Comparison of ENCODE assay signal across 19 cellular contexts in the genomic region with DNA sequence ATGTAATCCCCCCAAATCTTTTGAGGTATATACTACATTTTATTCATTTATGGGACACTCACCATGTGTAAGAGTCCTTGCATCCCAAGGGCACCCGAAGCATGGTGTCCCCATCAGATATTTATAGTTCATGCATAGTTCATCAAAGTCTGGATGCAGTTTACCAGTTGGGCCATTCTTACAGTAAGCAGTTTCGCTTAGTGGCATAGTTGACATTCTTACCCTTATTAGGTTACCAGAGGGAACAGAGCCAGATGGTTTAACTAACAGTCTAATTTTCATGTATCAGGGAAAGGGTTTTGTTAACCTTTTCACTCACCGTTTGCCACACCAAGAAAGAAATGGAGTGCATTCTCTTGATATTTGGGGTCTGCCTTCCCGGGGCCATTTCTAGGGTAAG. TPM values are rescaled to one million over a fixed set of nuclear protein-coding genes. Genes with fewer than 3 reads are reported as not detected.
DNase-seq lines count a peak whose midpoint lies in the region; ATAC-seq and TF ChIP-seq lines count a peak whose summit lies in the region.
"Had no signal": no experiment of that assay in that cellular context is flagged by ENCODE, and none has a peak within 500 bp of the region (broad histone marks: within the 10 kb centered on the region; RNA-seq: fewer than 3 reads in every experiment).

No MANE protein-coding gene starts in this region.

- ATAC-seq in psoas muscle (peak in 3 of 4 donors; percentile 32 to 49 (median 45)), omental fat pad (ENCODE audit: low FRiP score) (no peak), left colon (no peak)
- ATAC-seq: naive thymus-derived CD8-positive, alpha-beta T cell had no signal

- DNase-seq in GM04503 (ENCODE audit: low read depth) (peak; percentile 40), SJCRH30 (peak; percentile 12 to 18), fibroblast of the conjunctiva (ENCODE audit: low read depth) (peak; percentile 23), psoas muscle (no peak), omental fat pad (ENCODE audit: low spot score) (no peak), left colon (no peak)
- DNase-seq in activated CD4-positive, alpha-beta T cell treated with anti-CD3 and anti-CD28 coated beads, Interleukin-2, amount 50 U/mL, for 48 hours: no peak
- DNase-seq: activated gamma-delta T cell; anterior cingulate cortex; CD4-positive, CD25-positive, alpha-beta regulatory T cell; dermis blood vessel endothelial cell; erythroblast; naive thymus-derived CD8-positive, alpha-beta T cell; NCI-H1694 treated with DMSO at 0.1 percent for 48 hours; NCI-H510A treated with DMSO at 0.1 percent for 48 hours; OCI-M1 had no signal

- H3K36me3 ChIP-seq in SJCRH30 (no peaks in the 10 kb centered on the region), psoas muscle (ENCODE audit: insufficient read depth in 1 of 2, low read depth in 1 of 2) (no peaks in the 10 kb centered on the region)
- H3K36me3 ChIP-seq: prostate gland, suprapubic skin had no signal

- no peak overlapping the region for H3K27ac ChIP-seq in SJCRH30
- H3K27ac ChIP-seq in psoas muscle: no peak overlapping the region
- H3K27ac ChIP-seq: prostate gland, suprapubic skin, VCaP had no signal

- H3K4me3 ChIP-seq in SJCRH30 (no peak overlapping the region), psoas muscle (no peak overlapping the region)
- H3K4me3 ChIP-seq: prostate gland, suprapubic skin had no signal

- H3K4me1 ChIP-seq in SJCRH30: peaks cover 11% of the 10 kb centered on the region; the same call in 1 of the 2 replicates
- H3K4me1 ChIP-seq in psoas muscle: peaks cover 11% of the 10 kb centered on the region
- H3K4me1 ChIP-seq: prostate gland, suprapubic skin had no signal

- TF ChIP-seq CTCF in psoas muscle (IDR thresholded peaks at IDR 0.05): no peak
- no peak for TF ChIP-seq CTCF in omental fat pad (IDR thresholded peaks at IDR 0.05)

- WGBS in psoas muscle, 3 donors: 40 to 45% (median 42%) methylated on average over 4 of the region's 4 CpGs

- intact Hi-C loops in psoas muscle (cut with DNase I): no loop called here
- intact Hi-C loops in left colon (cut with DNase I, micrococcal nuclease): no loop called here

- no peaks in the 10 kb centered on the region for H3K9me3 ChIP-seq in SJCRH30 (replicated peaks)
- H3K9me3 ChIP-seq in psoas muscle: no peaks in the 10 kb centered on the region
- H3K9me3 ChIP-seq: prostate gland, suprapubic skin had no signal

- H3K27me3 ChIP-seq in SJCRH30: no peaks in the 10 kb centered on the region
- no peaks in the 10 kb centered on the region for H3K27me3 ChIP-seq in psoas muscle (ENCODE audit: insufficient read depth in 3 of 3, low read length in 2 of 3)
- H3K27me3 ChIP-seq: suprapubic skin had no signal

RNA-seq across cellular contexts. Expression of a gene that starts 7.1 kb away (rescaled TPM):
- total RNA-seq in SJCRH30 (2014; rRNA removed; shearing (Covaris generic)): 8.5 and 9.5 TPM in 2 replicates
- total RNA-seq in psoas muscle (10 to 100 TPM in 1 of 4 donors, 1 to 10 TPM in 3; 7.9 to 10.2 (median 8.8) TPM), omental fat pad (10 to 100 TPM; 13.4 to 26.7 (median 19.7) TPM), left colon (10 to 100 TPM; 13.0 to 13.9 TPM)
- 1 to 10 TPM; 2.4 to 4.7 (median 3.1) TPM for polyA plus RNA-seq in psoas muscle

Comparison
In these comparisons a context has a peak if more than half of its experiments do, and no peak if none do; other contexts are left out.
1. DNase-seq: peak in GM04503 (single experiment), SJCRH30 (2 of 2) and fibroblast of the conjunctiva (single experiment); none in psoas muscle (0 of 2), omental fat pad (single experiment), left colon (0 of 2) and activated CD4-positive, alpha-beta T cell treated with anti-CD3 and anti-CD28 coated beads, Interleukin-2, amount 50 U/mL, for 48 hours (0 of 2).
2. ATAC-seq: peak in psoas muscle (3 of 4); none in omental fat pad (single experiment) and left colon (single experiment).